ENCODE assay signal across 22 cellular contexts in genomic region chr22:49382451-49382735, GRCh38.
DNase-seq lines count a peak whose midpoint lies in the region; ATAC-seq and TF ChIP-seq lines count a peak whose summit lies in the region.
"Had no signal": no experiment of that assay in that cellular context is flagged by ENCODE, and none has a peak within 500 bp of the region (broad histone marks: within the 10 kb centered on the region; RNA-seq: fewer than 3 reads in every experiment).

No MANE protein-coding gene starts in this region.

- no peak overlapping the region for H3K27ac Mint-ChIP-seq in immature natural killer cell
- H3K27ac Mint-ChIP-seq: B cell; CD4-positive, alpha-beta memory T cell had no signal

- no peaks in the 10 kb centered on the region for H3K9me3 Mint-ChIP-seq in immature natural killer cell

- ATAC-seq in heart right ventricle (no peak), psoas muscle (no peak)
- ATAC-seq: K562 had no signal

- H3K4me3 ChIP-seq in heart right ventricle (no peak overlapping the region), psoas muscle (no peak overlapping the region)
- H3K4me3 ChIP-seq: HAP-1, K562 had no signal

- peak; percentile 54 for DNase-seq in cardiac septum (ENCODE audit: low spot score)
- no peak for DNase-seq in heart right ventricle
- peak; percentile 34 for DNase-seq in islet precursor cell
- DNase-seq in posterior vena cava (ENCODE audit: low spot score), result peak; percentile 40
- no peak for DNase-seq in psoas muscle
- DNase-seq in NCI-H69 (lab: John Stamatoyannopoulos, UW), result no peak
- DNase-seq in C1 segment of cervical spinal cord (lab: John Stamatoyannopoulos, UW), result no peak
- DNase-seq in immature natural killer cell, result no peak
- DNase-seq: CD4-positive, alpha-beta memory T cell; DMS153; GF-D8; NCI-H1105; NCI-H1694; NCI-H2081 treated with DMSO at 0.1 percent for 48 hours; NCI-H748 treated with DMSO at 0.1 percent for 48 hours; NK-92 treated with Interleukin-12 subunit alpha and Interleukin-12 subunit beta, amount 100 ng/mL, for 24 hours; OCI-M1; SIG-M5 had no signal

- no peak overlapping the region for H3K4me3 Mint-ChIP-seq in immature natural killer cell
- H3K4me3 Mint-ChIP-seq: B cell; CD4-positive, alpha-beta memory T cell had no signal

- WGBS in heart right ventricle, 2 donors, result 75 to 77% methylated on average over 6 of the region's 6 CpGs
- WGBS in psoas muscle, 3 donors, result 65 to 69% (median 66%) methylated on average over 6 of the region's 6 CpGs

- H3K36me3 ChIP-seq in heart right ventricle, result no peaks in the 10 kb centered on the region
- no peaks in the 10 kb centered on the region for H3K36me3 ChIP-seq in psoas muscle (ENCODE audit: insufficient read depth in 1 of 2, low read depth in 1 of 2)
- H3K36me3 ChIP-seq: HAP-1 had no signal

- peaks cover 0 to 8% (median 7%) of the 10 kb centered on the region in 3 donors for H3K27me3 Mint-ChIP-seq in immature natural killer cell (ENCODE audit: low read depth in 3 of 3)

- no peaks in the 10 kb centered on the region for H3K36me3 Mint-ChIP-seq in immature natural killer cell
- H3K36me3 Mint-ChIP-seq: CD4-positive, alpha-beta memory T cell had no signal

- H3K27me3 ChIP-seq in heart right ventricle (peaks cover 0 to 43% (median 25%) of the 10 kb centered on the region in 7 donors), psoas muscle (ENCODE audit: insufficient read depth in 3 of 3, low read length in 2 of 3) (peaks cover 0 to 5% (median 0%) of the 10 kb centered on the region in 3 donors)

- H3K4me1 Mint-ChIP-seq in immature natural killer cell, result no peaks in the 10 kb centered on the region
- H3K4me1 Mint-ChIP-seq: CD4-positive, alpha-beta memory T cell had no signal

- intact Hi-C loops in cardiac septum (cut with DNase I), result no loop called here
- intact Hi-C loops in heart right ventricle (cut with DNase I), result no loop called here
- intact Hi-C loops in posterior vena cava (cut with DNase I), result no loop called here
- intact Hi-C loops in psoas muscle (cut with DNase I), result no loop called here

- H3K27ac ChIP-seq in heart right ventricle (no peak overlapping the region), psoas muscle (no peak overlapping the region)
- H3K27ac ChIP-seq: RWPE1 had no signal

- no peaks in the 10 kb centered on the region for H3K4me1 ChIP-seq in heart right ventricle
- no peaks in the 10 kb centered on the region for H3K4me1 ChIP-seq in psoas muscle
- H3K4me1 ChIP-seq: HAP-1 had no signal

- peaks cover 0 to 4% (median 0%) of the 10 kb centered on the region in 11 donors for H3K9me3 ChIP-seq in heart right ventricle
- no peaks in the 10 kb centered on the region for H3K9me3 ChIP-seq in psoas muscle
- H3K9me3 ChIP-seq: HAP-1 had no signal

- no peak for TF ChIP-seq CTCF in heart right ventricle (IDR thresholded peaks at IDR 0.05)
- no peak for TF ChIP-seq CTCF in psoas muscle (IDR thresholded peaks at IDR 0.05)

Comparison
In these comparisons a context has a peak if more than half of its experiments do, and no peak if none do; other contexts are left out.
1. DNase-seq: peak in cardiac septum (single experiment), islet precursor cell (single experiment) and posterior vena cava (single experiment); none in heart right ventricle (0 of 2), psoas muscle (0 of 2), NCI-H69 (single experiment), C1 segment of cervical spinal cord (0 of 14) and immature natural killer cell (0 of 3).